ENCODE assay signal across 9 cellular contexts in the genomic region with DNA sequence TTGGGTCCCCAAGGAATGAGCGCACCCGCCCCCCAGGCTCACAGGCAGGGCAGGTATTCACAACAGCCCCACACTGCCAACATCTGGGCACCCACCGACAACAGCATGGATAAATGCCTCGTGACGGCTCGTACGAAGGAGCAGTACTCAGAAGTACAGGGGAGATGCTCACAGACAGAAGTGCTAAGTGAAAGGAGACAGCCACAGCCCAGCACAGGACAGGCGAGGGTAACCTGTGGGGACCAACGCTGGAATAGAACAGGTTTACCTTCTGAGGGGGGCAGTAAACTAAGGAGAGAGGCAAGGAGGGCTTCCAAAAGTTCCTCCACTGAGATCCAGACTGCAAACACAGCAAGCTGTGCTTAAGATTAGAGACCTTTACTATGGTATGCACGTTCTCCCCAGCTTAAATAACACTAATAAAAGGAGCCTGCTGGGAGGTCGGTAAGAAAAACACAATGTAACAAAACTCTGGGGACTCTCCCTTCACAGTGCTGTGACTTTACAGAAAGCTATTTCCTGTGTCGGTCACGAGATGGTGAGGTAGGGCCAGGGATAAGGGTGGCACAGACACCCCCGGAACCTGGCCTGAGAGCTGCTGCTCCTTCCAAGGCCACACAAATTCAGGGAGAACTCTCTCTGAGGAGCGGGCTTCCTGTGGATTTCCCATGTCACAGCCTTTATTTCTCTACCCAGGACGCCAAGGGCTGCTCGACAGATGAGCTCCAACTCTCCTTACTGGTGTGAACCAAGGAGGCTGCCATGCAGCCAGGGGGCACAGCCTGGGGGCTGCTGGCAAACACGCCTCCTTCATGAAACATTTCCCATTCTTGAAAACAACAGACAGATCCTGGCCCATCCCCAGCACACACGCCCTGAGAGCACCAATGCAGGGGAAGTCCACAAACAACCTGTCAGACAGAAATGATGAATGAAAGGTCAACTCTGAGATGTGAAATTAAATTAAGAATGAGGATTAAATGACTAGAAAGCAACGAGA. TPM values are rescaled to one million over a fixed set of nuclear protein-coding genes. Genes with fewer than 3 reads are reported as not detected.
DNase-seq lines count a peak whose midpoint lies in the region; ATAC-seq and TF ChIP-seq lines count a peak whose summit lies in the region.
"Had no signal": no experiment of that assay in that cellular context is flagged by ENCODE, and none has a peak within 500 bp of the region (broad histone marks: within the 10 kb centered on the region; RNA-seq: fewer than 3 reads in every experiment).

No MANE protein-coding gene starts in this region.

- no peak for TF ChIP-seq CTCF in WTC11 (IDR thresholded peaks at IDR 0.05)

- peaks cover 89% of the 10 kb centered on the region for H3K36me3 Mint-ChIP-seq in WTC11
- peaks cover 35% of the 10 kb centered on the region for H3K36me3 Mint-ChIP-seq in natural killer cell treated with Interleukin-12 subunit alpha and Interleukin-12 subunit beta and Interleukin-15 and Interleukin-18, amount 100 ng/mL, for 72 hours

- peaks cover 13% of the 10 kb centered on the region for H3K27me3 Mint-ChIP-seq in WTC11 (ENCODE audit: low read depth)
- no peaks in the 10 kb centered on the region for H3K27me3 Mint-ChIP-seq in natural killer cell treated with Interleukin-12 subunit alpha and Interleukin-12 subunit beta and Interleukin-15 and Interleukin-18, amount 100 ng/mL, for 72 hours

- DNase-seq in WTC11 (ENCODE audit: low spot score) (no peak), DMS79 treated with DMSO at 0.1 percent for 48 hours (lab: John Stamatoyannopoulos, UW) (no peak), D341Med (ENCODE audit: low spot score) (no peak)
- no peak for DNase-seq in natural killer cell treated with Interleukin-12 subunit alpha and Interleukin-12 subunit beta and Interleukin-15 and Interleukin-18, amount 100 ng/mL, for 72 hours (ENCODE audit: low spot score)
- DNase-seq in activated CD4-positive, alpha-beta T cell treated with anti-CD3 and anti-CD28 coated beads, Interleukin-2, amount 50 U/mL, for 1 hour = no peak
- DNase-seq: NCI-H2029 had no signal

- POLR2A ChIA-PET in WTC11 (lab: Charles Lee) = no interaction called here

- H3K9me3 Mint-ChIP-seq in WTC11 = peaks cover 48% of the 10 kb centered on the region
- H3K9me3 Mint-ChIP-seq in natural killer cell treated with Interleukin-12 subunit alpha and Interleukin-12 subunit beta and Interleukin-15 and Interleukin-18, amount 100 ng/mL, for 72 hours = no peaks in the 10 kb centered on the region

- no peak overlapping the region for H3K4me3 Mint-ChIP-seq in WTC11
- H3K4me3 Mint-ChIP-seq in natural killer cell treated with Interleukin-12 subunit alpha and Interleukin-12 subunit beta and Interleukin-15 and Interleukin-18, amount 100 ng/mL, for 72 hours = peak overlapping the region; percentile 91

- H3K27ac Mint-ChIP-seq in WTC11 = no peak overlapping the region
- H3K27ac Mint-ChIP-seq in natural killer cell treated with Interleukin-12 subunit alpha and Interleukin-12 subunit beta and Interleukin-15 and Interleukin-18, amount 100 ng/mL, for 72 hours = peak overlapping the region; percentile 96 to 97

- ATAC-seq in GM18907 (IDR thresholded peaks at IDR 0.05; ENCODE audit: unreplicated experiment) (peak; percentile 55), HG02852 (IDR thresholded peaks at IDR 0.05; ENCODE audit: unreplicated experiment) (peak; percentile 35), WTC11 (peak; percentile 20; the same call in 1 of the 2 replicates), GM21717 (IDR thresholded peaks at IDR 0.05; ENCODE audit: unreplicated experiment) (no peak)
- peak; percentile 46 to 61 for ATAC-seq in natural killer cell treated with Interleukin-12 subunit alpha and Interleukin-12 subunit beta and Interleukin-15 and Interleukin-18, amount 100 ng/mL, for 72 hours

- H3K4me1 Mint-ChIP-seq in WTC11 = peaks cover 3% of the 10 kb centered on the region; the same call in 1 of the 2 replicates
- H3K4me1 Mint-ChIP-seq in natural killer cell treated with Interleukin-12 subunit alpha and Interleukin-12 subunit beta and Interleukin-15 and Interleukin-18, amount 100 ng/mL, for 72 hours (ENCODE audit: low read depth in 2 of 2) = peaks cover 77 to 81% of the 10 kb centered on the region in 2 donors

- CTCF ChIA-PET in WTC11 (lab: Charles Lee) = no interaction called here

TF ChIP-seq in WTC11, 78 proteins besides CTCF, POLR2A, EP300 and RAD21 (continues in another document):
- TF ChIP-seq, protein P1, sequence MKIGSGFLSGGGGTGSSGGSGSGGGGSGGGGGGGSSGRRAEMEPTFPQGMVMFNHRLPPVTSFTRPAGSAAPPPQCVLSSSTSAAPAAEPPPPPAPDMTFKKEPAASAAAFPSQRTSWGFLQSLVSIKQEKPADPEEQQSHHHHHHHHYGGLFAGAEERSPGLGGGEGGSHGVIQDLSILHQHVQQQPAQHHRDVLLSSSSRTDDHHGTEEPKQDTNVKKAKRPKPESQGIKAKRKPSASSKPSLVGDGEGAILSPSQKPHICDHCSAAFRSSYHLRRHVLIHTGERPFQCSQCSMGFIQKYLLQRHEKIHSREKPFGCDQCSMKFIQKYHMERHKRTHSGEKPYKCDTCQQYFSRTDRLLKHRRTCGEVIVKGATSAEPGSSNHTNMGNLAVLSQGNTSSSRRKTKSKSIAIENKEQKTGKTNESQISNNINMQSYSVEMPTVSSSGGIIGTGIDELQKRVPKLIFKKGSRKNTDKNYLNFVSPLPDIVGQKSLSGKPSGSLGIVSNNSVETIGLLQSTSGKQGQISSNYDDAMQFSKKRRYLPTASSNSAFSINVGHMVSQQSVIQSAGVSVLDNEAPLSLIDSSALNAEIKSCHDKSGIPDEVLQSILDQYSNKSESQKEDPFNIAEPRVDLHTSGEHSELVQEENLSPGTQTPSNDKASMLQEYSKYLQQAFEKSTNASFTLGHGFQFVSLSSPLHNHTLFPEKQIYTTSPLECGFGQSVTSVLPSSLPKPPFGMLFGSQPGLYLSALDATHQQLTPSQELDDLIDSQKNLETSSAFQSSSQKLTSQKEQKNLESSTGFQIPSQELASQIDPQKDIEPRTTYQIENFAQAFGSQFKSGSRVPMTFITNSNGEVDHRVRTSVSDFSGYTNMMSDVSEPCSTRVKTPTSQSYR (CRISPR knock-in tag; IDR thresholded peaks at IDR 0.05) = no peak
- TF ChIP-seq NR2C2 (CRISPR knock-in tag; IDR thresholded peaks at IDR 0.05) (no peak), ZNF121 (CRISPR knock-in tag; IDR thresholded peaks at IDR 0.05) (no peak), GRHL2 (CRISPR knock-in tag; IDR thresholded peaks at IDR 0.05; ENCODE audit: insufficient replicate concordance, severe bottlenecking) (no peak), NFE2L1 (CRISPR knock-in tag; IDR thresholded peaks at IDR 0.05) (no peak), ZNF232 (CRISPR knock-in tag; IDR thresholded peaks at IDR 0.05) (no peak), EMX1 (CRISPR knock-in tag; IDR thresholded peaks at IDR 0.05) (no peak), ELF4 (CRISPR knock-in tag; IDR thresholded peaks at IDR 0.05; ENCODE audit: low read depth) (no peak)
- TF ChIP-seq, protein P2, sequence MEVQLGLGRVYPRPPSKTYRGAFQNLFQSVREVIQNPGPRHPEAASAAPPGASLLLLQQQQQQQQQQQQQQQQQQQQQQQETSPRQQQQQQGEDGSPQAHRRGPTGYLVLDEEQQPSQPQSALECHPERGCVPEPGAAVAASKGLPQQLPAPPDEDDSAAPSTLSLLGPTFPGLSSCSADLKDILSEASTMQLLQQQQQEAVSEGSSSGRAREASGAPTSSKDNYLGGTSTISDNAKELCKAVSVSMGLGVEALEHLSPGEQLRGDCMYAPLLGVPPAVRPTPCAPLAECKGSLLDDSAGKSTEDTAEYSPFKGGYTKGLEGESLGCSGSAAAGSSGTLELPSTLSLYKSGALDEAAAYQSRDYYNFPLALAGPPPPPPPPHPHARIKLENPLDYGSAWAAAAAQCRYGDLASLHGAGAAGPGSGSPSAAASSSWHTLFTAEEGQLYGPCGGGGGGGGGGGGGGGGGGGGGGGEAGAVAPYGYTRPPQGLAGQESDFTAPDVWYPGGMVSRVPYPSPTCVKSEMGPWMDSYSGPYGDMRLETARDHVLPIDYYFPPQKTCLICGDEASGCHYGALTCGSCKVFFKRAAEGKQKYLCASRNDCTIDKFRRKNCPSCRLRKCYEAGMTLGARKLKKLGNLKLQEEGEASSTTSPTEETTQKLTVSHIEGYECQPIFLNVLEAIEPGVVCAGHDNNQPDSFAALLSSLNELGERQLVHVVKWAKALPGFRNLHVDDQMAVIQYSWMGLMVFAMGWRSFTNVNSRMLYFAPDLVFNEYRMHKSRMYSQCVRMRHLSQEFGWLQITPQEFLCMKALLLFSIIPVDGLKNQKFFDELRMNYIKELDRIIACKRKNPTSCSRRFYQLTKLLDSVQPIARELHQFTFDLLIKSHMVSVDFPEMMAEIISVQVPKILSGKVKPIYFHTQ (CRISPR knock-in tag; IDR thresholded peaks at IDR 0.05) = no peak
- TF ChIP-seq, protein P3, sequence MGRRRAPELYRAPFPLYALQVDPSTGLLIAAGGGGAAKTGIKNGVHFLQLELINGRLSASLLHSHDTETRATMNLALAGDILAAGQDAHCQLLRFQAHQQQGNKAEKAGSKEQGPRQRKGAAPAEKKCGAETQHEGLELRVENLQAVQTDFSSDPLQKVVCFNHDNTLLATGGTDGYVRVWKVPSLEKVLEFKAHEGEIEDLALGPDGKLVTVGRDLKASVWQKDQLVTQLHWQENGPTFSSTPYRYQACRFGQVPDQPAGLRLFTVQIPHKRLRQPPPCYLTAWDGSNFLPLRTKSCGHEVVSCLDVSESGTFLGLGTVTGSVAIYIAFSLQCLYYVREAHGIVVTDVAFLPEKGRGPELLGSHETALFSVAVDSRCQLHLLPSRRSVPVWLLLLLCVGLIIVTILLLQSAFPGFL (CRISPR knock-in tag; IDR thresholded peaks at IDR 0.05; ENCODE audit: borderline replicate concordance) = no peak
- TF ChIP-seq, protein P4, sequence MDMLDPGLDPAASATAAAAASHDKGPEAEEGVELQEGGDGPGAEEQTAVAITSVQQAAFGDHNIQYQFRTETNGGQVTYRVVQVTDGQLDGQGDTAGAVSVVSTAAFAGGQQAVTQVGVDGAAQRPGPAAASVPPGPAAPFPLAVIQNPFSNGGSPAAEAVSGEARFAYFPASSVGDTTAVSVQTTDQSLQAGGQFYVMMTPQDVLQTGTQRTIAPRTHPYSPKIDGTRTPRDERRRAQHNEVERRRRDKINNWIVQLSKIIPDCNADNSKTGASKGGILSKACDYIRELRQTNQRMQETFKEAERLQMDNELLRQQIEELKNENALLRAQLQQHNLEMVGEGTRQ (CRISPR knock-in tag; IDR thresholded peaks at IDR 0.05) = no peak

RNA-seq across cellular contexts. Expression of a gene that starts 26.3 kb away (rescaled TPM):
- 5.6 to 6.4 TPM (median 5.8 TPM) in 3 replicates for total RNA-seq in WTC11 (2021)
- total RNA-seq in natural killer cell treated with Interleukin-12 subunit alpha and Interleukin-12 subunit beta and Interleukin-15 and Interleukin-18, amount 100 ng/mL, for 72 hours = 10 to 100 TPM; 54.2 to 58.6 TPM

RNA-seq across cellular contexts. Expression of a gene that starts 55.9 kb away (rescaled TPM):
- total RNA-seq in WTC11 (2021) = 1.4 to 1.5 TPM (median 1.5 TPM) in 3 replicates
- under 1 TPM; 0.14 to 0.21 TPM for total RNA-seq in natural killer cell treated with Interleukin-12 subunit alpha and Interleukin-12 subunit beta and Interleukin-15 and Interleukin-18, amount 100 ng/mL, for 72 hours
